In genomic region chr7:127540461-127540860, GRCh38 we compare ENCODE assay signal across 6 cellular contexts. TPM values are rescaled to one million over a fixed set of nuclear protein-coding genes. Genes with fewer than 3 reads are reported as not detected.
"Had no signal": no experiment of that assay in that cellular context is flagged by ENCODE, and none has a peak within 500 bp of the region (broad histone marks: within the 10 kb centered on the region; RNA-seq: fewer than 3 reads in every experiment).

No MANE protein-coding gene starts in this region.

RNA-seq across cellular contexts. Expression of gene FSCN3, which starts 53.1 kb away (rescaled TPM):
- total RNA-seq: left ventricle myocardium inferior, left ventricle myocardium superior, lower lobe of right lung, mucosa of gallbladder had no signal
- polyA plus RNA-seq: hepatocyte, liver had no signal
